ENCODE assay signal across 26 cellular contexts in genomic region chr20:63051911-63052310, GRCh38. TPM values are rescaled to one million over a fixed set of nuclear protein-coding genes. Genes with fewer than 3 reads are reported as not detected.
"Had no signal": no experiment of that assay in that cellular context is flagged by ENCODE, and none has a peak within 500 bp of the region (broad histone marks: within the 10 kb centered on the region; RNA-seq: fewer than 3 reads in every experiment).

No MANE protein-coding gene starts in this region.

- H3K27me3 ChIP-seq: ascending aorta, foreskin keratinocyte, pancreas, thyroid gland had no signal

- H3K27ac ChIP-seq: ascending aorta, brain microvascular endothelial cell, foreskin keratinocyte, pancreas, thyroid gland had no signal

- H3K9me3 ChIP-seq: ascending aorta, pancreas, thyroid gland had no signal

- DNase-seq: activated CD4-positive, alpha-beta T cell treated with anti-CD3 and anti-CD28 coated beads for 1 hour; activated CD4-positive, alpha-beta T cell treated with anti-CD3 and anti-CD28 coated beads, Interleukin-2, amount 50 U/mL, for 1 hour; activated CD8-positive, alpha-beta T cell treated with anti-CD3 and anti-CD28 coated beads, Interleukin-2, amount 10 ng/mL, durations not matched to agents 7 days and 5 days; activated gamma-delta T cell; brain microvascular endothelial cell; central memory CD4-positive, alpha-beta T cell; effector memory CD4-positive, alpha-beta T cell; foreskin keratinocyte; hippocampal formation; naive B cell; stimulated activated CD4-positive, alpha-beta T cell treated with anti-CD3 and anti-CD28 coated beads, Interleukin-4, amount 100 ng/mL, for 1 hour; stimulated activated naive CD8-positive, alpha-beta T cell treated with anti-CD3 and anti-CD28 coated beads, Interleukin-15, Interleukin-2, amounts not matched to agents 100 U/mL and 50 U/mL, for 24 hours; substantia nigra; T-helper 1 cell; T-helper 9 cell; thyroid gland had no signal

- H3K36me3 ChIP-seq: ascending aorta, brain microvascular endothelial cell, pancreas, thyroid gland had no signal

- H3K4me3 ChIP-seq: ascending aorta, lung, pancreas, thyroid gland had no signal

- H3K4me1 ChIP-seq: foreskin keratinocyte, pancreas had no signal

- ATAC-seq: activated CD8-positive, alpha-beta T cell treated with anti-CD3 and anti-CD28 coated beads, Interleukin-2, amount 10 ng/mL, durations not matched to agents 7 days and 5 days; foreskin keratinocyte; pancreas; stimulated activated naive CD8-positive, alpha-beta T cell treated with anti-CD3 and anti-CD28 coated beads, Interleukin-15, Interleukin-2, amounts not matched to agents 100 U/mL and 50 U/mL, for 24 hours had no signal

RNA-seq across cellular contexts. Expression of gene BHLHE23, which starts 45.1 kb away (rescaled TPM):
- total RNA-seq: activated CD8-positive, alpha-beta T cell treated with anti-CD3 and anti-CD28 coated beads, Interleukin-2, amount 10 ng/mL, durations not matched to agents 7 days and 5 days; activated T-helper 1 cell treated with anti-CD3 and anti-CD28 coated beads, Interleukin-12 subunit alpha, Interleukin-12 subunit beta, Interleukin-2, Interleukin-4 antibody, amounts not matched to agents 30 ng/mL and 10 ng/mL and 1 ng/mL, durations not matched to agents 14 hours and 24 hours and 36 hours; ascending aorta; dermis microvascular lymphatic vessel endothelial cell; foreskin keratinocyte; lung; mesenteric fat pad; mucosa of gallbladder; pancreas; thyroid gland; ureter had no signal
- polyA plus RNA-seq: adipose tissue, esophagus, foreskin keratinocyte, lung, pancreas had no signal
